Comparison of ENCODE assay signal across 20 cellular contexts in the genomic region with DNA sequence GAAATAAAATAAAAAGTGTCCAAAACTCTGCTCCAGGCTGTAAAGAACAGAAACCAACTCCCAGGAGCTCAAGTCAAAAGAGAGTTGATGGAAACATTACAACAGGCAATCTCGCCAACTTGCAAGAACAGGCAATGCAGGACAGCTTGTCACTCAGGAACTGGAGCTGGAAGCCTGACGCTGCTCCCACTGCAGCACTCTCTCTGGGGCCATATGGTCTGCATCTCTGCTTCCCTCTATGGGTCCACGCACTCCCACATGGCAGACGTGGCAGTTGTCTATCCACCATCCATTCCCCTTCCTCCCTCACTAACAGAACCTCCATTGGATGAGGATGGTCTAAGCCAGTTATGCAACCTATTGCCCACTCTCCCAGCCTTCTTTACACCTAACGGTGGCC. TPM values are rescaled to one million over a fixed set of nuclear protein-coding genes. Genes with fewer than 3 reads are reported as not detected.
DNase-seq lines count a peak whose midpoint lies in the region; ATAC-seq and TF ChIP-seq lines count a peak whose summit lies in the region.
"Had no signal": no experiment of that assay in that cellular context is flagged by ENCODE, and none has a peak within 500 bp of the region (broad histone marks: within the 10 kb centered on the region; RNA-seq: fewer than 3 reads in every experiment).

No MANE protein-coding gene starts in this region.

- TF ChIP-seq CTCF in glutamatergic neuron (IDR thresholded peaks at IDR 0.05; ENCODE audit: partially characterized antibody, unreplicated experiment): no peak

- peak overlapping the region; percentile 19 for H3K27ac Mint-ChIP-seq in activated naive CD4-positive, alpha-beta T cell treated with anti-CD3 and anti-CD28 coated beads for 36 hours
- H3K27ac Mint-ChIP-seq in glutamatergic neuron (ENCODE audit: unreplicated experiment): peak overlapping the region; percentile 26
- H3K27ac Mint-ChIP-seq: CD8-positive, alpha-beta T cell; H9; HFFc6 had no signal

- H3K27me3 Mint-ChIP-seq in activated naive CD4-positive, alpha-beta T cell treated with anti-CD3 and anti-CD28 coated beads for 36 hours (ENCODE audit: low read depth): peaks cover 2% of the 10 kb centered on the region
- peaks cover 1% of the 10 kb centered on the region for H3K27me3 Mint-ChIP-seq in glutamatergic neuron (ENCODE audit: unreplicated experiment)

- no peaks in the 10 kb centered on the region for H3K9me3 Mint-ChIP-seq in activated naive CD4-positive, alpha-beta T cell treated with anti-CD3 and anti-CD28 coated beads for 36 hours
- H3K9me3 Mint-ChIP-seq in glutamatergic neuron (ENCODE audit: unreplicated experiment): peaks cover 5% of the 10 kb centered on the region
- H3K9me3 Mint-ChIP-seq: CD8-positive, alpha-beta T cell; H9; HFFc6 had no signal

- ATAC-seq in HG02840 (IDR thresholded peaks at IDR 0.05; ENCODE audit: low FRiP score, unreplicated experiment): no peak
- ATAC-seq: CD8-positive, alpha-beta T cell; GM12878 had no signal

- no peaks in the 10 kb centered on the region for H3K4me1 Mint-ChIP-seq in activated naive CD4-positive, alpha-beta T cell treated with anti-CD3 and anti-CD28 coated beads for 36 hours (ENCODE audit: low read depth)
- no peaks in the 10 kb centered on the region for H3K4me1 Mint-ChIP-seq in glutamatergic neuron (ENCODE audit: low read depth, unreplicated experiment)

- CTCF ChIA-PET in activated naive CD4-positive, alpha-beta T cell treated with anti-CD3 and anti-CD28 coated beads for 36 hours (lab: Charles Lee): no interaction called here

- no peaks in the 10 kb centered on the region for H3K36me3 Mint-ChIP-seq in activated naive CD4-positive, alpha-beta T cell treated with anti-CD3 and anti-CD28 coated beads for 36 hours (ENCODE audit: low read depth)
- no peaks in the 10 kb centered on the region for H3K36me3 Mint-ChIP-seq in glutamatergic neuron (ENCODE audit: unreplicated experiment)
- H3K36me3 Mint-ChIP-seq: CD8-positive, alpha-beta T cell had no signal

- DNase-seq in DMS 273 (lab: John Stamatoyannopoulos, UW; ENCODE audit: unreplicated experiment) (peak; percentile 41), DMS 273 treated with DMSO at 0.1 percent for 48 hours (lab: John Stamatoyannopoulos, UW) (no peak), glutamatergic neuron (no peak), DMS114 treated with DMSO at 0.1 percent for 48 hours (lab: John Stamatoyannopoulos, UW; ENCODE audit: unreplicated experiment) (no peak), AG08395 (ENCODE audit: low spot score) (no peak)
- no peak for DNase-seq in activated naive CD4-positive, alpha-beta T cell treated with anti-CD3 and anti-CD28 coated beads for 36 hours
- no peak for DNase-seq in activated naive CD4-positive, alpha-beta T cell treated with anti-CD3 and anti-CD28 coated beads, Interleukin-2, amount 50 U/mL, for 16 hours
- DNase-seq: AML-193; C1 segment of cervical spinal cord; Caco-2; CD8-positive, alpha-beta T cell; DMS153; DND-41; GDM1; GM23248; H9; HFFc6 had no signal

- intact Hi-C loops in activated naive CD4-positive, alpha-beta T cell treated with anti-CD3 and anti-CD28 coated beads for 36 hours (cut with micrococcal nuclease): no loop called here

- H3K4me3 Mint-ChIP-seq in activated naive CD4-positive, alpha-beta T cell treated with anti-CD3 and anti-CD28 coated beads for 36 hours: no peak overlapping the region
- H3K4me3 Mint-ChIP-seq in glutamatergic neuron (ENCODE audit: unreplicated experiment): no peak overlapping the region
- H3K4me3 Mint-ChIP-seq: CD8-positive, alpha-beta T cell; H9; HFFc6 had no signal

RNA-seq across cellular contexts. Expression of a gene that starts 23.3 kb away (rescaled TPM):
- 100 to 1,000 TPM; 461 to 475 TPM for total RNA-seq in activated naive CD4-positive, alpha-beta T cell treated with anti-CD3 and anti-CD28 coated beads for 36 hours
- total RNA-seq in glutamatergic neuron (ENCODE audit: unreplicated experiment): 207 TPM

RNA-seq across cellular contexts. Expression of a gene that starts 27.0 kb away (rescaled TPM):
- total RNA-seq in activated naive CD4-positive, alpha-beta T cell treated with anti-CD3 and anti-CD28 coated beads for 36 hours: not detected
- total RNA-seq in glutamatergic neuron (ENCODE audit: unreplicated experiment): not detected
- total RNA-seq: Caco-2; CD8-positive, alpha-beta T cell; GM12878; GM23248; H4; H9; HFFc6 had no signal
